In the genomic region with DNA sequence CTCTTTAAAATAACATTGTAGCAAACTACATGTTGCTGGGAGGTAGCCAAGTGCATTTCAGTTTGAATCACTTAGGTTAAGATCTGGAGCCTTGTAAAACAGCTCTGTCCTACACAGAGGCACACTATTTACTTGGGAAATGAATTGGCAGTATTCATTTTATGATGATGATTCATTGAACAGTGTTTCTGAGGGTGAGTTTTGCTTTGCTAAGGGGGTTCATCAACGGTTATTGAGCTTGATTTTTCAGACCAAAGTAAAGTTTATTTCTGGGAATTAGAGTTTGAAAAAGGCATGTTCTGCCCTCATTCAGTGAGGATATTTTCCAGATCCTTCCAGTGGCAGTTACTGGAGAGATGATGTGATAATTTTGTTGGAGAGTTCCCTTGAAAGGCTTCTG, we compare ENCODE assay signal across 24 cellular contexts. TPM values are rescaled to one million over a fixed set of nuclear protein-coding genes. Genes with fewer than 3 reads are reported as not detected.
DNase-seq lines count a peak whose midpoint lies in the region; ATAC-seq and TF ChIP-seq lines count a peak whose summit lies in the region.
"Had no signal": no experiment of that assay in that cellular context is flagged by ENCODE, and none has a peak within 500 bp of the region (broad histone marks: within the 10 kb centered on the region; RNA-seq: fewer than 3 reads in every experiment).

No MANE protein-coding gene starts in this region.

- no peak overlapping the region for H3K27ac ChIP-seq in testis
- no peak overlapping the region for H3K27ac ChIP-seq in tibial artery
- H3K27ac ChIP-seq: BLaER1 treated with 17β-estradiol and CSF1 and Interleukin-3, amounts not matched to agents 10 nM and 100 nM; epithelial cell of prostate; PC-9; prostate gland; tibial nerve had no signal

- no peak overlapping the region for H3K4me3 ChIP-seq in fibroblast of mammary gland (ENCODE audit: control insufficient read depth, low read depth, low read length)
- H3K4me3 ChIP-seq in testis: no peak overlapping the region
- H3K4me3 ChIP-seq in tibial artery: no peak overlapping the region
- H3K4me3 ChIP-seq: BLaER1 treated with 17β-estradiol and CSF1 and Interleukin-3, amounts not matched to agents 10 nM and 100 nM; PC-9; prostate gland; tibial nerve had no signal

- no peak overlapping the region for H3K27ac Mint-ChIP-seq in effector memory CD8-positive, alpha-beta T cell
- H3K27ac Mint-ChIP-seq: memory B cell; natural killer cell treated with Interleukin-12 subunit alpha and Interleukin-12 subunit beta and Interleukin-15 and Interleukin-18, amount 100 ng/mL, for 72 hours; stimulated activated effector memory CD8-positive, alpha-beta T cell treated with anti-CD3 and anti-CD28 coated beads, Interleukin-12 subunit alpha, Interleukin-12 subunit beta, amount 100 ng/mL, for 72 hours had no signal

- TF ChIP-seq CTCF in fibroblast of mammary gland (conservative IDR thresholded peaks at IDR 0.05; ENCODE audit: control insufficient read depth, insufficient read depth, low read depth, low read length) (no peak), testis (IDR thresholded peaks at IDR 0.05) (no peak), tibial artery (IDR thresholded peaks at IDR 0.05) (no peak)

- no peaks in the 10 kb centered on the region for H3K27me3 ChIP-seq in testis
- H3K27me3 ChIP-seq in tibial artery: no peaks in the 10 kb centered on the region
- H3K27me3 ChIP-seq: BLaER1 treated with 17β-estradiol and CSF1 and Interleukin-3, amounts not matched to agents 10 nM and 100 nM; tibial nerve had no signal

- intact Hi-C loops in testis (cut with DNase I; ENCODE audit: low total_unique reads): no loop called here
- intact Hi-C loops in tibial artery (cut with DNase I; ENCODE audit: low total_unique reads): no loop called here

- H3K4me1 ChIP-seq in testis (no peaks in the 10 kb centered on the region), tibial artery (no peaks in the 10 kb centered on the region)
- H3K4me1 ChIP-seq: BLaER1 treated with 17β-estradiol and CSF1 and Interleukin-3, amounts not matched to agents 10 nM and 100 nM; prostate gland; tibial nerve had no signal

- H3K9me3 ChIP-seq in testis (no peaks in the 10 kb centered on the region), tibial artery (no peaks in the 10 kb centered on the region)
- H3K9me3 ChIP-seq: prostate gland had no signal

- no peaks in the 10 kb centered on the region for H3K27me3 Mint-ChIP-seq in effector memory CD8-positive, alpha-beta T cell
- H3K27me3 Mint-ChIP-seq: memory B cell; natural killer cell treated with Interleukin-12 subunit alpha and Interleukin-12 subunit beta and Interleukin-15 and Interleukin-18, amount 100 ng/mL, for 72 hours had no signal

- H3K36me3 ChIP-seq in testis (ENCODE audit: low read depth, missing control alignments): no peaks in the 10 kb centered on the region
- H3K36me3 ChIP-seq in tibial artery: no peaks in the 10 kb centered on the region
- H3K36me3 ChIP-seq: BLaER1 treated with 17β-estradiol and CSF1 and Interleukin-3, amounts not matched to agents 10 nM and 100 nM; prostate gland; tibial nerve had no signal

- H3K36me3 Mint-ChIP-seq in effector memory CD8-positive, alpha-beta T cell (ENCODE audit: insufficient read depth): no peaks in the 10 kb centered on the region
- H3K36me3 Mint-ChIP-seq: memory B cell; natural killer cell treated with Interleukin-12 subunit alpha and Interleukin-12 subunit beta and Interleukin-15 and Interleukin-18, amount 100 ng/mL, for 72 hours; stimulated activated effector memory CD8-positive, alpha-beta T cell treated with anti-CD3 and anti-CD28 coated beads, Interleukin-12 subunit alpha, Interleukin-12 subunit beta, amount 100 ng/mL, for 72 hours had no signal

- no peak for ATAC-seq in effector memory CD8-positive, alpha-beta T cell (replicated peaks)
- ATAC-seq: HCT116; natural killer cell treated with Interleukin-12 subunit alpha and Interleukin-12 subunit beta and Interleukin-15 and Interleukin-18, amount 100 ng/mL, for 72 hours; stimulated activated effector memory CD8-positive, alpha-beta T cell treated with anti-CD3 and anti-CD28 coated beads, Interleukin-12 subunit alpha, Interleukin-12 subunit beta, amount 100 ng/mL, for 72 hours had no signal

- 38 to 44% methylated on average over 1 of the region's 1 CpG for WGBS in testis, 2 donors

- H3K4me3 Mint-ChIP-seq in effector memory CD8-positive, alpha-beta T cell: no peak overlapping the region
- H3K4me3 Mint-ChIP-seq: memory B cell; natural killer cell treated with Interleukin-12 subunit alpha and Interleukin-12 subunit beta and Interleukin-15 and Interleukin-18, amount 100 ng/mL, for 72 hours; stimulated activated effector memory CD8-positive, alpha-beta T cell treated with anti-CD3 and anti-CD28 coated beads, Interleukin-12 subunit alpha, Interleukin-12 subunit beta, amount 100 ng/mL, for 72 hours had no signal

- H3K4me1 Mint-ChIP-seq in effector memory CD8-positive, alpha-beta T cell (ENCODE audit: low read depth in 2 of 2): no peaks in the 10 kb centered on the region
- H3K4me1 Mint-ChIP-seq: memory B cell; stimulated activated effector memory CD8-positive, alpha-beta T cell treated with anti-CD3 and anti-CD28 coated beads, Interleukin-12 subunit alpha, Interleukin-12 subunit beta, amount 100 ng/mL, for 72 hours had no signal

- DNase-seq in H4 (ENCODE audit: low spot score): peak; percentile 16
- peak; percentile 47 for DNase-seq in NCI-H446 treated with DMSO at 0.1 percent for 48 hours (lab: John Stamatoyannopoulos, UW)
- peak; percentile 44 for DNase-seq in fibroblast of mammary gland (ENCODE audit: low read depth)
- peak; percentile 35 for DNase-seq in testis
- no peak for DNase-seq in tibial artery
- DNase-seq in globus pallidus (ENCODE audit: low spot score): no peak
- DNase-seq in effector memory CD8-positive, alpha-beta T cell: no peak
- DNase-seq: activated CD4-positive, alpha-beta T cell treated with anti-CD3 and anti-CD28 coated beads for 48 hours; activated CD8-positive, alpha-beta memory T cell treated with anti-CD3 and anti-CD28 coated beads, Interleukin-2, amount 50 U/mL, for 4 hours; activated gamma-delta T cell; anterior cingulate cortex; DMS53; NCI-H2081 treated with DMSO at 0.1 percent for 48 hours; NCI-H526; stimulated activated CD4-positive, alpha-beta T cell treated with anti-CD3 and anti-CD28 coated beads, Interleukin-12 subunit alpha, Interleukin-12 subunit beta, amount 100 ng/mL, for 4 hours had no signal

- no peak for TF ChIP-seq POLR2A in testis (IDR thresholded peaks at IDR 0.05)

- H3K9me3 Mint-ChIP-seq in effector memory CD8-positive, alpha-beta T cell: peaks cover 4 to 22% of the 10 kb centered on the region in 2 donors

RNA-seq across cellular contexts. Expression of a gene that starts 55.6 kb away (rescaled TPM):
- 0.14 TPM in 1 of 2 replicates, not detected in the other for total RNA-seq in H4 (2014; rRNA removed; shearing (Covaris generic))
- total RNA-seq in testis: 1 to 10 TPM; 2.9 to 3.9 TPM
- polyA plus RNA-seq in testis (ENCODE audit: insufficient read depth, low read depth, low replicate concordance): 0.61 TPM
- total RNA-seq: natural killer cell treated with Interleukin-12 subunit alpha and Interleukin-12 subunit beta and Interleukin-15 and Interleukin-18, amount 100 ng/mL, for 72 hours; PC-9 had no signal

Comparison
In these comparisons a context has a peak if more than half of its experiments do, and no peak if none do; other contexts are left out.
1. DNase-seq: peak in H4 (single experiment), NCI-H446 treated with DMSO at 0.1 percent for 48 hours (single experiment), fibroblast of mammary gland (single experiment) and testis (single experiment); none in tibial artery (0 of 2), globus pallidus (single experiment) and effector memory CD8-positive, alpha-beta T cell (0 of 3).